In the genomic region with DNA sequence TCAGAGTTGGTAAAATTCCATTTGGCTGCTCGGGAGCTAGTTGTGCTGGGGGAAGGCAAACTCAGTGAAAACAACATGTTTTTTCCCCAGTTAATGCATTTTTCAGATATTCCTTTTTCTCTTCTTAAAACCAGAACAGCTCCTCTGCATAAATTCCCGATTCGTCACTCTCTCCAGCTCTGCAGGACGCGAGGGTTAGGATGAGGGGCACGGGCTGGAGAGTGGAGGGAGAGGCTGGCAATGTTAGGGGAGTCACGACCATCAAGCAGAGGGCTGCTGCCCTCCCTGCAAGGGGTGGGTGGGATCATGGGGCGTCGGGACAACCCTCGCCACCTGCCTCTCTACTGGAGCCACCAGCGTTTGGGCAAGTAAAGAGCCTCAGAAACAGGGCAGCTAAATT, we compare ENCODE assay signal across 20 cellular contexts. TPM values are rescaled to one million over a fixed set of nuclear protein-coding genes. Genes with fewer than 3 reads are reported as not detected.
A peak's percentile ranks its signal among the peaks of the same experiment; 100 is the strongest.
DNase-seq lines count a peak whose midpoint lies in the region; ATAC-seq, FAIRE-seq and TF ChIP-seq lines count a peak whose summit lies in the region.
"Had no signal": no experiment of that assay in that cellular context is flagged by ENCODE, and none has a peak within 500 bp of the region (broad histone marks: within the 10 kb centered on the region; RNA-seq: fewer than 3 reads in every experiment).

No MANE protein-coding gene starts in this region.

- H4K91ac ChIP-seq in H1 (replicated peaks; ENCODE audit: insufficient read length, low read length), result no peak overlapping the region

- H2BK5ac ChIP-seq in H1 (ENCODE audit: low read depth, low read length), result peak overlapping the region; percentile 56; the same call in 1 of the 2 replicates

- H2AFZ ChIP-seq in H1 (ENCODE audit: low read length), result no peak overlapping the region
- H2AFZ ChIP-seq: GM23248 had no signal

- H3K27ac Mint-ChIP-seq in nephron, result peak overlapping the region; percentile 78 to 94 (median 85)
- H3K27ac Mint-ChIP-seq in stimulated activated effector memory CD8-positive, alpha-beta T cell treated with anti-CD3 and anti-CD28 coated beads, Interleukin-12 subunit alpha, Interleukin-12 subunit beta, amount 100 ng/mL, for 72 hours, result peak overlapping the region; percentile 40
- H3K27ac Mint-ChIP-seq: CD8-positive, alpha-beta memory T cell; IgD-negative memory B cell had no signal

- H3K9me3 Mint-ChIP-seq in nephron, result no peaks in the 10 kb centered on the region
- H3K9me3 Mint-ChIP-seq in stimulated activated effector memory CD8-positive, alpha-beta T cell treated with anti-CD3 and anti-CD28 coated beads, Interleukin-12 subunit alpha, Interleukin-12 subunit beta, amount 100 ng/mL, for 72 hours, result no peaks in the 10 kb centered on the region
- H3K9me3 Mint-ChIP-seq: IgD-negative memory B cell had no signal

- no peak for TF ChIP-seq POLR2A in H1 (IDR thresholded peaks at IDR 0.05; ENCODE audit: control extremely low read depth in 1 of 2, low read depth in 2 of 2, low read length in 2 of 2)

- no peak overlapping the region for H3K27ac ChIP-seq in H1 (ENCODE audit: low read depth, low read length)
- H3K27ac ChIP-seq: BLaER1, GM23248 had no signal

- no peak for ATAC-seq in stimulated activated effector memory CD8-positive, alpha-beta T cell treated with anti-CD3 and anti-CD28 coated beads, Interleukin-12 subunit alpha, Interleukin-12 subunit beta, amount 100 ng/mL, for 72 hours
- no peak for ATAC-seq in HG03135 (IDR thresholded peaks at IDR 0.05; ENCODE audit: unreplicated experiment)

- H3K4me1 ChIP-seq in H1 (replicated peaks in 1 of 4; ENCODE audit: control insufficient read depth in 3 of 4, insufficient read depth in 4 of 4, low read length in 3 of 4), result peaks cover 5 to 35% (median 18%) of the 10 kb centered on the region in 4 experiments

- no peak overlapping the region for H3K56ac ChIP-seq in H1 (replicated peaks; ENCODE audit: insufficient read length, low read depth, low read length)

- H3K9ac ChIP-seq in H1 (replicated peaks in 1 of 4; ENCODE audit: extremely low read depth in 1 of 4, low read depth in 3 of 4, low read length in 3 of 4), result no peak overlapping the region
- H3K9ac ChIP-seq: BLaER1, GM23248 had no signal

- no peak overlapping the region for H3K14ac ChIP-seq in H1 (ENCODE audit: insufficient read length)

- no peak overlapping the region for H3K23ac ChIP-seq in H1 (ENCODE audit: insufficient read length)

- no peaks in the 10 kb centered on the region for H3K36me3 Mint-ChIP-seq in nephron (ENCODE audit: low read depth)
- H3K36me3 Mint-ChIP-seq in stimulated activated effector memory CD8-positive, alpha-beta T cell treated with anti-CD3 and anti-CD28 coated beads, Interleukin-12 subunit alpha, Interleukin-12 subunit beta, amount 100 ng/mL, for 72 hours, result no peaks in the 10 kb centered on the region
- H3K36me3 Mint-ChIP-seq: CD8-positive, alpha-beta memory T cell; IgD-negative memory B cell had no signal

- H3K27me3 Mint-ChIP-seq in nephron (ENCODE audit: low read depth), result peaks cover 6% of the 10 kb centered on the region

- DNase-seq in H7 (peak; percentile 65), H1 (ENCODE audit: low read depth in 1 of 2, low spot score in 2 of 2) (no peak), NCI-H1436 (lab: John Stamatoyannopoulos, UW) (no peak)
- no peak for DNase-seq in stimulated activated effector memory CD8-positive, alpha-beta T cell treated with anti-CD3 and anti-CD28 coated beads, Interleukin-12 subunit alpha, Interleukin-12 subunit beta, amount 100 ng/mL, for 72 hours (ENCODE audit: low spot score in 2 of 2)
- DNase-seq in effector CD4-positive, alpha-beta T cell, result no peak
- DNase-seq: 8988T; AML-193; Caco-2; CD8-positive, alpha-beta memory T cell; DND-41; GDM1; GM23248; HCEC 1CT had no signal

- POLR2A ChIA-PET in H1 (lab: Charles Lee; ENCODE audit: partially characterized antibody), result interaction anchor here (1.0 to 1.7 kb wide), 3 partner anchors 66 to 111 kb away, joined by 3 read pairs; no protein-coding TSS in a partner anchor

- H3K4ac ChIP-seq in H1 (replicated peaks; ENCODE audit: insufficient read length, low read depth, low read length), result no peak overlapping the region

- TF ChIP-seq CTCF in H1 (IDR thresholded peaks at IDR 0.05; ENCODE audit: control extremely low read depth in 1 of 3, insufficient read depth in 1 of 3, low read depth in 1 of 3, low read length in 3 of 3), result no peak
- TF ChIP-seq CTCF in nephron (IDR thresholded peaks at IDR 0.05; ENCODE audit: unreplicated experiment in 3 of 3), result no peak

- H3K23me2 ChIP-seq in H1 (ENCODE audit: low read depth, low read length), result no peaks in the 10 kb centered on the region

- H3K79me2 ChIP-seq in H1 (ENCODE audit: control insufficient read depth in 1 of 2, insufficient read depth in 2 of 2, low read length in 2 of 2), result no peaks in the 10 kb centered on the region

- TF ChIP-seq RAD21 in H1 (IDR thresholded peaks at IDR 0.05 in 1 of 2, conservative IDR thresholded peaks at IDR 0.05 in 1 of 2; ENCODE audit: low read depth in 2 of 2, low read length in 2 of 2), result no peak

- H4K8ac ChIP-seq in H1 (ENCODE audit: extremely low read depth, insufficient read depth, low read length), result no peak overlapping the region

- H2BK15ac ChIP-seq in H1 (ENCODE audit: low read length), result peak overlapping the region; percentile 94; the same call in 1 of the 2 replicates

- FAIRE-seq in H1 (lab: Jason Lieb, UNC), result no peak
- FAIRE-seq: GM12892, GM19239 had no signal

- H3K4me3 ChIP-seq in H7 (ENCODE audit: insufficient read depth, low read depth, low read length), result no peak overlapping the region
- no peak overlapping the region for H3K4me3 ChIP-seq in H1 (ENCODE audit: extremely low read depth in 1 of 4, insufficient read depth in 2 of 4, low read depth in 3 of 4, low read length in 4 of 4)
- H3K4me3 ChIP-seq: BLaER1, GM23248 had no signal

- H3K9me3 ChIP-seq in H1 (ENCODE audit: insufficient read depth in 2 of 2, low read depth in 1 of 2, low read length in 1 of 2), result no peaks in the 10 kb centered on the region
- H3K9me3 ChIP-seq: BLaER1, Caco-2 had no signal

- no peaks in the 10 kb centered on the region for H4K20me1 ChIP-seq in H1 (replicated peaks in 1 of 2; ENCODE audit: control insufficient read depth in 1 of 2, insufficient read depth in 2 of 2, low read length in 2 of 2)
- H4K20me1 ChIP-seq: BLaER1 had no signal

- 0 out of 2 replicates have a peak overlapping the region, but pooled peaks have one; percentile 53 for H2AK5ac ChIP-seq in H1 (ENCODE audit: low read depth, low read length)

- TF ChIP-seq EP300 in H1 (IDR thresholded peaks at IDR 0.05; ENCODE audit: borderline replicate concordance in 1 of 2, low read depth in 2 of 2, low read length in 2 of 2), result no peak

- 0 out of 2 replicates have a peak overlapping the region, but pooled peaks have one; percentile 15 for H3K18ac ChIP-seq in H1 (ENCODE audit: extremely low read depth, low read length)

- no peak overlapping the region for H3K4me2 ChIP-seq in H1 (ENCODE audit: insufficient read depth in 1 of 2, low read depth in 2 of 2, low read length in 2 of 2)

- no peak overlapping the region for H4K5ac ChIP-seq in H1 (ENCODE audit: insufficient read length, low read depth, low read length)

- no peaks in the 10 kb centered on the region for H3K79me1 ChIP-seq in H1 (ENCODE audit: low read depth, low read length)

- no peak overlapping the region for H2BK120ac ChIP-seq in H1 (replicated peaks; ENCODE audit: low read depth, low read length)

- H3K4me3 Mint-ChIP-seq in nephron, result peak overlapping the region in 2 of 3 experiments; percentile 27 to 40
- H3K4me3 Mint-ChIP-seq in stimulated activated effector memory CD8-positive, alpha-beta T cell treated with anti-CD3 and anti-CD28 coated beads, Interleukin-12 subunit alpha, Interleukin-12 subunit beta, amount 100 ng/mL, for 72 hours, result no peak overlapping the region
- H3K4me3 Mint-ChIP-seq: CD8-positive, alpha-beta memory T cell had no signal

- 0 out of 2 replicates have a peak overlapping the region, but pooled peaks have one; percentile 53 for H2BK12ac ChIP-seq in H1 (ENCODE audit: low read depth, low read length)

- CTCF ChIA-PET in H1 (lab: Charles Lee; ENCODE audit: partially characterized antibody), result interaction anchor here (0.6 to 23.7 kb wide), 24 partner anchors 8 to 181 kb away, joined by 3 to 330 read pairs (median 5); partner anchors contain the start of gene LRRC10B

- H3K36me3 ChIP-seq in H7 (replicated peaks; ENCODE audit: control insufficient read depth, insufficient read depth, low read length), result no peaks in the 10 kb centered on the region
- no peaks in the 10 kb centered on the region for H3K36me3 ChIP-seq in H1 (ENCODE audit: control insufficient read depth in 2 of 4, insufficient read depth in 4 of 4, low read length in 3 of 4)
- H3K36me3 ChIP-seq: BLaER1 had no signal

- no peak overlapping the region for H2BK20ac ChIP-seq in H1 (ENCODE audit: low read length)

- WGBS in H1 (ENCODE audit: extremely low coverage in 1 of 2, insufficient coverage in 1 of 2, insufficient read length in 1 of 2, insufficient replicate concordance in 2 of 2, low coverage in 1 of 2, low lambda C conversion rate in 2 of 2, missing lambda C conversion rate in 1 of 2), 2 experiments, result 67% methylated on average over 10 of the region's 11 CpGs; no CpG with 5 or more reads in 1 of the 2 experiments

- peaks cover 54% of the 10 kb centered on the region for H3K4me1 Mint-ChIP-seq in nephron
- peaks cover 3% of the 10 kb centered on the region for H3K4me1 Mint-ChIP-seq in stimulated activated effector memory CD8-positive, alpha-beta T cell treated with anti-CD3 and anti-CD28 coated beads, Interleukin-12 subunit alpha, Interleukin-12 subunit beta, amount 100 ng/mL, for 72 hours
- H3K4me1 Mint-ChIP-seq: CD8-positive, alpha-beta memory T cell had no signal

- H3K27me3 ChIP-seq in H7 (ENCODE audit: control insufficient read depth, insufficient read depth, low read length), result no peaks in the 10 kb centered on the region
- no peaks in the 10 kb centered on the region; a peak in 1 of 7 replicates for H3K27me3 ChIP-seq in H1 (replicated peaks in 1 of 4; ENCODE audit: control insufficient read depth in 3 of 4, extremely low read depth in 1 of 4, insufficient read depth in 3 of 4, low read length in 3 of 4)
- H3K27me3 ChIP-seq: BLaER1 had no signal

RNA-seq across cellular contexts. Expression of gene LRRC10B, which starts 31.4 kb away (rescaled TPM):
- 2.5 and 2.6 TPM in 2 replicates for total RNA-seq in H7 (2014; rRNA removed; shearing (Covaris generic))
- total RNA-seq in H1 (2021; fragmentation: NEBNext Ultra II Directional; extraction: Animal tissue kit (Norgen Biotek cat#: 25700)), result 0.47 and 0.61 TPM in 2 replicates
- 0.71 and 1.1 TPM in 2 replicates for polyA plus RNA-seq in H1 (2011; rRNA removed)
- polyA plus RNA-seq in H1 (2011; cell fraction: cytosol; rRNA removed), result 0.58 TPM
- polyA plus RNA-seq in H1 (2011; cell fraction: nucleus; rRNA removed), result 1.1 TPM
- polyA plus RNA-seq in H1 (2012, experiment 1 of 2), result 0.15 to 0.57 TPM (median 0.38 TPM) in 4 replicates
- polyA plus RNA-seq in H1 (2012, experiment 2 of 2), result 0.66 TPM
- 0.51 TPM for polyA plus RNA-seq in H1 (2013, experiment 1 of 2)
- 0.53 TPM for polyA plus RNA-seq in H1 (2013, experiment 2 of 2)
- polyA minus RNA-seq in H1 (2011; rRNA and poly(A)+ RNA removed), result 0.27 and 0.79 TPM in 2 replicates
- polyA minus RNA-seq in H1 (2011; cell fraction: cytosol; rRNA and poly(A)+ RNA removed), result not detected
- polyA minus RNA-seq in H1 (2011; cell fraction: nucleus; rRNA and poly(A)+ RNA removed), result 1.2 TPM
- total RNA-seq: CD8-positive, alpha-beta memory T cell; HT1080 had no signal
- polyA plus RNA-seq: CD8-positive, alpha-beta memory T cell; GM23248; IgD-negative memory B cell had no signal

RNA-seq across cellular contexts. Expression of gene SYT7, which starts 40.9 kb away (rescaled TPM):
- 3.6 and 4.8 TPM in 2 replicates for total RNA-seq in H7 (2014; rRNA removed; shearing (Covaris generic))
- 10.5 and 10.6 TPM in 2 replicates for total RNA-seq in H1 (2021; fragmentation: NEBNext Ultra II Directional; extraction: Animal tissue kit (Norgen Biotek cat#: 25700))
- 9.6 and 14.4 TPM in 2 replicates for polyA plus RNA-seq in H1 (2011; rRNA removed)
- polyA plus RNA-seq in H1 (2011; cell fraction: cytosol; rRNA removed), result 9.2 TPM
- polyA plus RNA-seq in H1 (2011; cell fraction: nucleus; rRNA removed), result 23.5 TPM
- polyA plus RNA-seq in H1 (2012, experiment 1 of 2), result 9.2 to 16.6 TPM (median 13.7 TPM) in 4 replicates
- 7.6 TPM for polyA plus RNA-seq in H1 (2012, experiment 2 of 2)
- polyA plus RNA-seq in H1 (2013, experiment 1 of 2), result 10.6 TPM
- polyA plus RNA-seq in H1 (2013, experiment 2 of 2), result 10.5 TPM
- polyA minus RNA-seq in H1 (2011; rRNA and poly(A)+ RNA removed), result 5.7 and 8.6 TPM in 2 replicates
- 8.2 TPM for polyA minus RNA-seq in H1 (2011; cell fraction: cytosol; rRNA and poly(A)+ RNA removed)
- polyA minus RNA-seq in H1 (2011; cell fraction: nucleus; rRNA and poly(A)+ RNA removed), result 6.4 TPM
- total RNA-seq: CD8-positive, alpha-beta memory T cell had no signal
- polyA plus RNA-seq: CD8-positive, alpha-beta memory T cell; IgD-negative memory B cell had no signal
